ENCODE assay signal across 15 cellular contexts in the genomic region with DNA sequence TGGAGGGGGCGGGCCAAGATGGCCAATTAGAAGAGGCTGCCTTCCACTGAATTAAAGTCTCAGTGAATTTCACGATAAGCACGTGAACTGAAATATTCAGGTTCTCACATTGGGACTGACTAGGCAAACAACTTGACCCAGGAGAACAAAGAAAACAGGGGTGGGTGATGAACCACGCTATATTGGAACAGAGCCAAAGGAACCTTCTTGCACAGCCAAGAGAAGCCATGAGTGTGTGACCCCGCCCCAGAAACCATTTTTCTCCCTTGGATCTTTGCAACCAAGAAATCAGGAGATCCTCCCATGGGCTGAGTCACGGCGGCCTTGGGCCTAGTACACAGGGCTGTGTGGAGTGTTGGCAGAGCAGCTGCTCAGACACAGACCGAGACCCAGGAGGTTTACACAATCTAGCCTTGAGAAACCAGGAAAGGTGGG. TPM values are rescaled to one million over a fixed set of nuclear protein-coding genes. Genes with fewer than 3 reads are reported as not detected.
A peak's percentile ranks its signal among the peaks of the same experiment; 100 is the strongest.
DNase-seq lines count a peak whose midpoint lies in the region; ATAC-seq and TF ChIP-seq lines count a peak whose summit lies in the region.
"Had no signal": no experiment of that assay in that cellular context is flagged by ENCODE, and none has a peak within 500 bp of the region (broad histone marks: within the 10 kb centered on the region; RNA-seq: fewer than 3 reads in every experiment).

No MANE protein-coding gene starts in this region.

- H3K4me3 ChIP-seq in gastroesophageal sphincter (no peak overlapping the region), prostate gland (no peak overlapping the region)
- H3K4me3 ChIP-seq: thoracic aorta had no signal

- H3K27ac ChIP-seq in gastroesophageal sphincter = peak overlapping the region in 3 of 4 donors; percentile 54 to 65 (median 55)
- peak overlapping the region in 1 of 2 donors; percentile 27 for H3K27ac ChIP-seq in prostate gland
- H3K27ac ChIP-seq: HL-60, thoracic aorta had no signal

- no peaks in the 10 kb centered on the region for H3K4me1 Mint-ChIP-seq in osteocyte (ENCODE audit: unreplicated experiment)
- peaks cover 3% of the 10 kb centered on the region for H3K4me1 Mint-ChIP-seq in CD14-positive monocyte
- H3K4me1 Mint-ChIP-seq: activated CD4-positive, alpha-beta T cell treated with anti-CD3 and anti-CD28 coated beads, Interleukin-2, amount 10 ng/mL, durations not matched to agents 24 days and 14 days; CD8-positive, alpha-beta memory T cell had no signal

- DNase-seq in HT1080 (ENCODE audit: low read depth) = peak; percentile 63
- peak; percentile 1 for DNase-seq in NCI-H82 treated with DMSO at 0.1 percent for 48 hours (lab: John Stamatoyannopoulos, UW; ENCODE audit: unreplicated experiment)
- peak; percentile 9 for DNase-seq in prostate gland (ENCODE audit: low spot score)
- DNase-seq in osteocyte (ENCODE audit: extremely low spot score, unreplicated experiment) = no peak
- no peak for DNase-seq in CD14-positive monocyte (ENCODE audit: low spot score)
- DNase-seq: activated CD4-positive, alpha-beta T cell treated with anti-CD3 and anti-CD28 coated beads, Interleukin-2, amount 10 ng/mL, durations not matched to agents 24 days and 14 days; CD8-positive, alpha-beta memory T cell; NCI-H1092 treated with DMSO at 0.1 percent for 48 hours; NK-92 treated with Interleukin-12 subunit alpha and Interleukin-12 subunit beta, amount 100 ng/mL, for 24 hours had no signal

- no peaks in the 10 kb centered on the region for H3K9me3 Mint-ChIP-seq in osteocyte (ENCODE audit: unreplicated experiment)
- peaks cover 0 to 3% (median 0%) of the 10 kb centered on the region in 7 donors for H3K9me3 Mint-ChIP-seq in CD14-positive monocyte
- H3K9me3 Mint-ChIP-seq: activated CD4-positive, alpha-beta T cell treated with anti-CD3 and anti-CD28 coated beads, Interleukin-2, amount 10 ng/mL, durations not matched to agents 24 days and 14 days; activated T-helper 1 cell treated with anti-CD3 and anti-CD28 coated beads, Interleukin-12 subunit alpha, Interleukin-12 subunit beta, Interleukin-2, Interleukin-4 antibody, amounts not matched to agents 30 ng/mL and 10 ng/mL and 1 ng/mL, durations not matched to agents 14 hours and 24 hours and 36 hours; CD8-positive, alpha-beta memory T cell had no signal

- no peaks in the 10 kb centered on the region for H3K4me1 ChIP-seq in gastroesophageal sphincter
- peaks cover 2% of the 10 kb centered on the region for H3K4me1 ChIP-seq in prostate gland (replicated peaks)

- intact Hi-C loops in prostate gland (cut with DNase I) = no loop called here
- intact Hi-C loops in CD14-positive monocyte (cut with micrococcal nuclease) = no loop called here

- ATAC-seq in gastroesophageal sphincter (peak; percentile 71), GM19328 (IDR thresholded peaks at IDR 0.05; ENCODE audit: unreplicated experiment) (no peak), HG02678 (IDR thresholded peaks at IDR 0.05; ENCODE audit: unreplicated experiment) (no peak)

- H3K36me3 Mint-ChIP-seq in osteocyte (ENCODE audit: unreplicated experiment) (no peaks in the 10 kb centered on the region), CD14-positive monocyte (no peaks in the 10 kb centered on the region)
- H3K36me3 Mint-ChIP-seq: CD8-positive, alpha-beta memory T cell had no signal

- TF ChIP-seq CTCF in gastroesophageal sphincter (IDR thresholded peaks at IDR 0.05) = no peak
- TF ChIP-seq CTCF in prostate gland (IDR thresholded peaks at IDR 0.05) = no peak
- no peak for TF ChIP-seq CTCF in osteocyte (IDR thresholded peaks at IDR 0.05)
- no peak for TF ChIP-seq CTCF in CD14-positive monocyte (IDR thresholded peaks at IDR 0.05)

- H3K9me3 ChIP-seq in gastroesophageal sphincter = no peaks in the 10 kb centered on the region
- H3K9me3 ChIP-seq in prostate gland = no peaks in the 10 kb centered on the region
- H3K9me3 ChIP-seq: thoracic aorta had no signal

- no peak for TF ChIP-seq POLR2A in gastroesophageal sphincter (IDR thresholded peaks at IDR 0.05)
- no peak for TF ChIP-seq POLR2A in prostate gland (IDR thresholded peaks at IDR 0.05)

- H3K4me3 Mint-ChIP-seq in osteocyte (ENCODE audit: unreplicated experiment) (no peak overlapping the region), CD14-positive monocyte (no peak overlapping the region)
- H3K4me3 Mint-ChIP-seq: activated CD4-positive, alpha-beta T cell treated with anti-CD3 and anti-CD28 coated beads, Interleukin-2, amount 10 ng/mL, durations not matched to agents 24 days and 14 days; activated T-helper 1 cell treated with anti-CD3 and anti-CD28 coated beads, Interleukin-12 subunit alpha, Interleukin-12 subunit beta, Interleukin-2, Interleukin-4 antibody, amounts not matched to agents 30 ng/mL and 10 ng/mL and 1 ng/mL, durations not matched to agents 14 hours and 24 hours and 36 hours; CD8-positive, alpha-beta memory T cell had no signal

- TF ChIP-seq EP300 in gastroesophageal sphincter (IDR thresholded peaks at IDR 0.05) = no peak

- H3K27ac Mint-ChIP-seq in osteocyte (ENCODE audit: unreplicated experiment) = no peak overlapping the region
- no peak overlapping the region for H3K27ac Mint-ChIP-seq in CD14-positive monocyte
- H3K27ac Mint-ChIP-seq: activated CD4-positive, alpha-beta T cell treated with anti-CD3 and anti-CD28 coated beads, Interleukin-2, amount 10 ng/mL, durations not matched to agents 24 days and 14 days; activated T-helper 1 cell treated with anti-CD3 and anti-CD28 coated beads, Interleukin-12 subunit alpha, Interleukin-12 subunit beta, Interleukin-2, Interleukin-4 antibody, amounts not matched to agents 30 ng/mL and 10 ng/mL and 1 ng/mL, durations not matched to agents 14 hours and 24 hours and 36 hours; CD8-positive, alpha-beta memory T cell had no signal

- H3K27me3 ChIP-seq in gastroesophageal sphincter = peaks cover 75% of the 10 kb centered on the region
- no peaks in the 10 kb centered on the region for H3K27me3 ChIP-seq in prostate gland (replicated peaks; ENCODE audit: insufficient read depth)

- H3K27me3 Mint-ChIP-seq in osteocyte (ENCODE audit: unreplicated experiment) = peaks cover 11% of the 10 kb centered on the region
- peaks cover 12 to 27% (median 16%) of the 10 kb centered on the region in 3 donors for H3K27me3 Mint-ChIP-seq in CD14-positive monocyte (ENCODE audit: low read depth in 3 of 3)

- H3K36me3 ChIP-seq in gastroesophageal sphincter = no peaks in the 10 kb centered on the region
- no peaks in the 10 kb centered on the region for H3K36me3 ChIP-seq in prostate gland
- H3K36me3 ChIP-seq: thoracic aorta had no signal

- WGBS in gastroesophageal sphincter (ENCODE audit: low coverage in 1 of 2), 2 donors = 54 to 68% methylated on average over 4 to 6 of the region's 8 CpGs
- 67% methylated on average over 8 of the region's 8 CpGs for WGBS in prostate gland

RNA-seq across cellular contexts. Expression of gene ERICH4, which starts 36.8 kb away (rescaled TPM):
- not detected in 2 replicates for total RNA-seq in HT1080 (2014; rRNA removed; shearing (Covaris generic))
- polyA plus RNA-seq in HT1080 (2015; cell fraction: cytosol; rRNA removed) = 0.09 TPM in 1 of 2 replicates, not detected in the other
- not detected in 2 replicates for polyA plus RNA-seq in HT1080 (2015; cell fraction: nucleus; rRNA removed)
- total RNA-seq in gastroesophageal sphincter (not detected), prostate gland (not detected), osteocyte (not detected in 2 replicates)
- polyA plus RNA-seq in CD14-positive monocyte = not detected
- total RNA-seq: activated CD4-positive, alpha-beta T cell treated with anti-CD3 and anti-CD28 coated beads, Interleukin-2, amount 10 ng/mL, durations not matched to agents 24 days and 14 days; activated T-helper 1 cell treated with anti-CD3 and anti-CD28 coated beads, Interleukin-12 subunit alpha, Interleukin-12 subunit beta, Interleukin-2, Interleukin-4 antibody, amounts not matched to agents 30 ng/mL and 10 ng/mL and 1 ng/mL, durations not matched to agents 14 hours and 24 hours and 36 hours; CD8-positive, alpha-beta memory T cell; thoracic aorta had no signal
- polyA plus RNA-seq: CD8-positive, alpha-beta memory T cell had no signal

RNA-seq across cellular contexts. Expression of gene DMAC2, which starts 40.1 kb away (rescaled TPM):
- total RNA-seq in HT1080 (2014; rRNA removed; shearing (Covaris generic)) = 47.1 and 58.0 TPM in 2 replicates
- 64.6 and 65.7 TPM in 2 replicates for polyA plus RNA-seq in HT1080 (2015; cell fraction: cytosol; rRNA removed)
- polyA plus RNA-seq in HT1080 (2015; cell fraction: nucleus; rRNA removed) = 42.2 and 46.2 TPM in 2 replicates
- 10 to 100 TPM; 37.6 to 67.0 (median 51.4) TPM for total RNA-seq in gastroesophageal sphincter
- total RNA-seq in prostate gland = 10 to 100 TPM; 42.4 to 42.9 TPM
- 33.3 and 33.8 TPM in 2 replicates for total RNA-seq in osteocyte
- 10 to 100 TPM; 43.8 to 48.0 TPM for polyA plus RNA-seq in CD14-positive monocyte

RNA-seq across cellular contexts. Expression of gene B3GNT8, which starts 52.6 kb away (rescaled TPM):
- total RNA-seq in HT1080 (2014; rRNA removed; shearing (Covaris generic)) = not detected in 2 replicates
- not detected in 2 replicates for polyA plus RNA-seq in HT1080 (2015; cell fraction: cytosol; rRNA removed)
- not detected in 2 replicates for polyA plus RNA-seq in HT1080 (2015; cell fraction: nucleus; rRNA removed)
- 1 to 10 TPM; 1.9 to 6.1 (median 2.7) TPM for total RNA-seq in gastroesophageal sphincter
- 10 to 100 TPM in 1 of 2 donors, 1 to 10 TPM in 1; 9.4 to 11.6 TPM for total RNA-seq in prostate gland
- total RNA-seq in osteocyte = 0.35 and 1.5 TPM in 2 replicates
- polyA plus RNA-seq in CD14-positive monocyte = 10 to 100 TPM; 17.4 to 18.9 TPM

Comparison
In these comparisons a context has a peak if more than half of its experiments do, and no peak if none do; other contexts are left out.
1. DNase-seq: peak in HT1080 (single experiment), NCI-H82 treated with DMSO at 0.1 percent for 48 hours (single experiment) and prostate gland (single experiment); none in osteocyte (single experiment) and CD14-positive monocyte (single experiment).